ENCODE assay signal across 13 cellular contexts in the genomic region with DNA sequence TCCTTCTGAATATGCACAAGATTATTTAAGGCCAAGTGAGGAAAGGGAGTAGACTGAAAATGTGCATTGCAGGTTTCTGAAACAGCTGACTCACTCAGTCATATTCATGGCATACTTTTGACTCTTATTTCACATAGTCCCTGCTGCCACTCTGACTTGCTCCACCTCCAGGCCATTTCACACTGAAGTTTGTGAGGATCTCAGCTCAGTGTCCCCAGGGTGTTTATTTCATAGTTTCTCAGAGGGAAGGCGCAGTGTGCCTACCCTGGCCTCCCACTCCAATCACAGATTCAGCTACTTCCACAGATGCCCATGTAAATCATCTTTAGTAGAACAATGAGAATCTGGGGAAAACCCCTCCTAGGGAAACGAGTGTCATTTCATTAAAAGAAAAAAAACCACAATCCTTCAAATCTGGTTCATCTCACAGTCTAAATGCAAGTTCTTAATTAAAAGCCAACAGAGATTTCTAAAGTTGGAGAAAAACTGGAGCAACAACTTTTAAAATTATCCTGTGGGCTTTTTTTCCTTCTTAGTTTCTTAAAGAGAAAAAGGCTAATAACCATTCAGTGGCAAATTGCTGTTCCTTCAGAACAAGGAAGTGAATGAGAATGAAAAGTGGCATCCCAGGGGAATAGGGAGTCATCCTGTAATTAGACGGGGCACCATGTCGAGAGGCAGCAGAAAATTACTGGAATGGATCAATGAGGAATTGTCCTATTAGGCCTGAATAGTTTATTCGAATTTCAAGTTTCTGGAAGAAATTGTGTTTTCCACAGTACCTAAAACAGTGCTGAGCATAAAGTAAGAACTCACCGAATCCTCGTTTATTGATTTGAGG.
DNase-seq lines count a peak whose midpoint lies in the region; ATAC-seq and TF ChIP-seq lines count a peak whose summit lies in the region.
"Had no signal": no experiment of that assay in that cellular context is flagged by ENCODE, and none has a peak within 500 bp of the region (broad histone marks: within the 10 kb centered on the region; RNA-seq: fewer than 3 reads in every experiment).

No MANE protein-coding gene starts in this region.

- DNase-seq in GM06990 (ENCODE audit: extremely low read depth, insufficient read length) (peak; percentile 30), SK-N-SH (no peak), GM10266 (ENCODE audit: extremely low spot score) (no peak), activated gamma-delta T cell (lab: John Stamatoyannopoulos, UW) (no peak), gastrocnemius medialis (no peak), NCI-H446 (lab: John Stamatoyannopoulos, UW) (no peak)
- DNase-seq: Calu3; left ventricle myocardium inferior; stimulated activated CD4-positive, alpha-beta T cell treated with anti-CD3 and anti-CD28 coated beads, Interleukin-2, amount 100 ng/mL, for 48 hours; WERI-Rb-1 had no signal

- ATAC-seq in HG02981 (IDR thresholded peaks at IDR 0.05; ENCODE audit: unreplicated experiment) (peak; percentile 53), gastrocnemius medialis (no peak)
- ATAC-seq: activated T-helper 17 cell treated with anti-CD3 and anti-CD28 coated beads, Interleukin-2, amount 50 U/mL, for 72 hours had no signal

- no peak for TF ChIP-seq CTCF in GM06990 (IDR thresholded peaks at IDR 0.05; ENCODE audit: insufficient read depth, low read length, poor library complexity, severe bottlenecking)
- no peak for TF ChIP-seq CTCF in SK-N-SH (IDR thresholded peaks at IDR 0.05)
- TF ChIP-seq CTCF in GM10266 (IDR thresholded peaks at IDR 0.05; ENCODE audit: control insufficient read depth, insufficient read depth, low read depth, missing control alignments) = no peak
- no peak for TF ChIP-seq CTCF in gastrocnemius medialis (IDR thresholded peaks at IDR 0.05 in 4 of 5, conservative IDR thresholded peaks at IDR 0.05 in 1 of 5)

- no peak for TF ChIP-seq RAD21 in SK-N-SH (IDR thresholded peaks at IDR 0.05; ENCODE audit: low read length)

- H3K27me3 ChIP-seq in GM06990 (replicated peaks; ENCODE audit: control insufficient read depth, insufficient read depth, low read length) = no peaks in the 10 kb centered on the region
- H3K27me3 ChIP-seq in SK-N-SH (ENCODE audit: insufficient read depth) = no peaks in the 10 kb centered on the region
- H3K27me3 ChIP-seq in iPS-20b (ENCODE audit: insufficient read depth, low read length) = no peaks in the 10 kb centered on the region
- H3K27me3 ChIP-seq in gastrocnemius medialis = no peaks in the 10 kb centered on the region

- CTCF ChIA-PET in SK-N-SH (lab: Yijun Ruan, JAX) = no interaction called here

- no peaks in the 10 kb centered on the region for H3K9me2 ChIP-seq in SK-N-SH

- in situ Hi-C loops in gastrocnemius medialis (cut with MboI; ENCODE audit: low sequenced_read_pairs in 4 of 4) = no loop called here

- no peak overlapping the region for H3K4me2 ChIP-seq in SK-N-SH

- WGBS in SK-N-SH (ENCODE audit: low lambda C conversion rate) = 46% methylated on average over 7 of the region's 7 CpGs

- peaks cover 3 to 10% of the 10 kb centered on the region in 2 experiments; a peak in 2 of 4 replicates for H3K4me1 ChIP-seq in SK-N-SH (ENCODE audit: control insufficient read depth in 1 of 2, insufficient read depth in 2 of 2, low read depth in 1 of 2, low read length in 1 of 2)
- H3K4me1 ChIP-seq in iPS-20b (ENCODE audit: insufficient read depth, low read length) = peaks cover 22% of the 10 kb centered on the region; the same call in 1 of the 2 replicates
- H3K4me1 ChIP-seq in gastrocnemius medialis = peaks cover 0 to 2% of the 10 kb centered on the region in 2 donors
- H3K4me1 ChIP-seq: left ventricle myocardium inferior had no signal

- 0 out of 2 replicates have a peak overlapping the region, but pooled peaks have one; percentile 3 for H2AFZ ChIP-seq in SK-N-SH (ENCODE audit: low read depth)

- POLR2A ChIA-PET in SK-N-SH (lab: Yijun Ruan, JAX) = no interaction called here

- H3K36me3 ChIP-seq in GM06990 (ENCODE audit: control insufficient read depth, insufficient read depth, low read length) (no peaks in the 10 kb centered on the region), SK-N-SH (replicated peaks in 1 of 2; ENCODE audit: control insufficient read depth in 1 of 2, insufficient read depth in 2 of 2, low read length in 1 of 2) (no peaks in the 10 kb centered on the region), iPS-20b (ENCODE audit: insufficient read depth, low read depth, low read length) (no peaks in the 10 kb centered on the region), gastrocnemius medialis (no peaks in the 10 kb centered on the region)
- H3K36me3 ChIP-seq: left ventricle myocardium inferior, WERI-Rb-1 had no signal

- intact Hi-C loops in gastrocnemius medialis (cut with DNase I; ENCODE audit: low total_unique reads) = no loop called here

- H3K79me2 ChIP-seq in SK-N-SH (ENCODE audit: insufficient read depth) = no peaks in the 10 kb centered on the region

- H3K27ac ChIP-seq in SK-N-SH (ENCODE audit: low read depth in 2 of 2, low read length in 1 of 2) (no peak overlapping the region), iPS-20b (ENCODE audit: low read length) (no peak overlapping the region), gastrocnemius medialis (no peak overlapping the region)
- H3K27ac ChIP-seq: left ventricle myocardium inferior, WERI-Rb-1 had no signal

- H3K9me3 ChIP-seq in SK-N-SH (no peaks in the 10 kb centered on the region), iPS-20b (ENCODE audit: insufficient read depth, low read depth, low read length) (no peaks in the 10 kb centered on the region), gastrocnemius medialis (no peaks in the 10 kb centered on the region)
- H3K9me3 ChIP-seq: left ventricle myocardium inferior had no signal

- no peak for TF ChIP-seq EP300 in SK-N-SH (IDR thresholded peaks at IDR 0.05; ENCODE audit: borderline replicate concordance in 1 of 2, low read depth in 1 of 2, low read length in 1 of 2)

- no peaks in the 10 kb centered on the region for H4K20me1 ChIP-seq in SK-N-SH (ENCODE audit: insufficient read depth)

- no peaks in the 10 kb centered on the region for H3F3A ChIP-seq in SK-N-SH (replicated peaks; ENCODE audit: insufficient read depth)

- no peak for TF ChIP-seq POLR2A in gastrocnemius medialis (IDR thresholded peaks at IDR 0.05)

- H3K9ac ChIP-seq in SK-N-SH (no peak overlapping the region), iPS-20b (ENCODE audit: low read depth, low read length) (peak overlapping the region; percentile 29; the same call in 1 of the 2 replicates)

- H3K4me3 ChIP-seq in GM06990 (replicated peaks; ENCODE audit: low read depth, low read length) = no peak overlapping the region
- no peak overlapping the region for H3K4me3 ChIP-seq in SK-N-SH (ENCODE audit: low read depth in 2 of 2, low read length in 1 of 2)
- H3K4me3 ChIP-seq in iPS-20b (ENCODE audit: low read length) = peak overlapping the region; percentile 13; the same call in 1 of the 2 replicates
- no peak overlapping the region for H3K4me3 ChIP-seq in gastrocnemius medialis
- H3K4me3 ChIP-seq: left ventricle myocardium inferior had no signal

TF ChIP-seq in SK-N-SH, 30 proteins besides CTCF, POLR2A, EP300 and RAD21:
- TF ChIP-seq FOXM1 (IDR thresholded peaks at IDR 0.05; ENCODE audit: low read depth) (no peak), FOXJ3 (CRISPR knock-in tag; IDR thresholded peaks at IDR 0.05) (no peak), YY1 (IDR thresholded peaks at IDR 0.05; ENCODE audit: low read depth) (no peak)
